ENCODE assay signal across 29 cellular contexts in genomic region chr10:93697207-93697606, GRCh38. TPM values are rescaled to one million over a fixed set of nuclear protein-coding genes. Genes with fewer than 3 reads are reported as not detected.
DNase-seq lines count a peak whose midpoint lies in the region; ATAC-seq and TF ChIP-seq lines count a peak whose summit lies in the region.
"Had no signal": no experiment of that assay in that cellular context is flagged by ENCODE, and none has a peak within 500 bp of the region (broad histone marks: within the 10 kb centered on the region; RNA-seq: fewer than 3 reads in every experiment).

No MANE protein-coding gene starts in this region.

- POLR2A ChIA-PET in WTC11 (lab: Charles Lee) = no interaction called here

- H3K4me1 Mint-ChIP-seq in WTC11 = peaks cover 12% of the 10 kb centered on the region
- H3K4me1 Mint-ChIP-seq in neural progenitor cell = peaks cover 22% of the 10 kb centered on the region
- peaks cover 23% of the 10 kb centered on the region for H3K4me1 Mint-ChIP-seq in activated T-cell treated with anti-CD3 and anti-CD28 coated beads, Interleukin-2, amount 50 U/mL, for 24 hours (ENCODE audit: low read depth)
- H3K4me1 Mint-ChIP-seq: CD14-positive monocyte had no signal

- no peaks in the 10 kb centered on the region for H3K9me3 Mint-ChIP-seq in WTC11
- no peaks in the 10 kb centered on the region for H3K9me3 Mint-ChIP-seq in neural progenitor cell
- H3K9me3 Mint-ChIP-seq in activated T-cell treated with anti-CD3 and anti-CD28 coated beads, Interleukin-2, amount 50 U/mL, for 24 hours = no peaks in the 10 kb centered on the region
- H3K9me3 Mint-ChIP-seq: activated CD8-positive, alpha-beta T cell treated with anti-CD3 and anti-CD28 coated beads for 36 hours; activated naive CD4-positive, alpha-beta T cell treated with anti-CD3 and anti-CD28 coated beads, Interleukin-2, amount 50 U/mL, for 72 hours; CD14-positive monocyte; effector memory CD8-positive, alpha-beta T cell; stimulated activated naive B cell treated with anti-CD40 and anti-IgM and Interleukin-4, amounts not matched to agents 10 μg/mL and 1 μg/mL and 100 μg/mL, for 72 hours had no signal

- H3K27me3 ChIP-seq in GM06990 (replicated peaks; ENCODE audit: control insufficient read depth, insufficient read depth, low read length) = no peaks in the 10 kb centered on the region
- H3K27me3 ChIP-seq in KMS-11 (ENCODE audit: insufficient read depth, low read depth) = no peaks in the 10 kb centered on the region
- no peaks in the 10 kb centered on the region for H3K27me3 ChIP-seq in neural progenitor cell
- H3K27me3 ChIP-seq: cardiac muscle cell, upper lobe of left lung had no signal

- H3K27me3 Mint-ChIP-seq in WTC11 (ENCODE audit: low read depth) (no peaks in the 10 kb centered on the region), neural progenitor cell (ENCODE audit: insufficient read depth, low read depth) (peaks cover 3% of the 10 kb centered on the region)
- H3K27me3 Mint-ChIP-seq in activated T-cell treated with anti-CD3 and anti-CD28 coated beads, Interleukin-2, amount 50 U/mL, for 24 hours = no peaks in the 10 kb centered on the region
- H3K27me3 Mint-ChIP-seq: activated CD8-positive, alpha-beta T cell treated with anti-CD3 and anti-CD28 coated beads for 36 hours; effector memory CD8-positive, alpha-beta T cell; stimulated activated naive B cell treated with anti-CD40 and anti-IgM and Interleukin-4, amounts not matched to agents 10 μg/mL and 1 μg/mL and 100 μg/mL, for 72 hours had no signal

- H4K20me1 ChIP-seq in KMS-11 (ENCODE audit: insufficient read depth) (no peaks in the 10 kb centered on the region), neural progenitor cell (ENCODE audit: low read depth) (no peaks in the 10 kb centered on the region)

- no peak for DNase-seq in GM06990 (ENCODE audit: extremely low read depth, insufficient read length)
- DNase-seq in WTC11 (ENCODE audit: low spot score) = no peak
- no peak for DNase-seq in neural progenitor cell (ENCODE audit: low spot score)
- no peak for DNase-seq in activated T-cell treated with anti-CD3 and anti-CD28 coated beads, Interleukin-2, amount 50 U/mL, for 24 hours
- no peak for DNase-seq in activated CD8-positive, alpha-beta memory T cell treated with anti-CD3 and anti-CD28 coated beads, Interleukin-2, amount 50 U/mL, for 48 hours
- DNase-seq: activated CD4-positive, alpha-beta T cell treated with anti-CD3 and anti-CD28 coated beads for 1 hour; activated CD8-positive, alpha-beta T cell treated with anti-CD3 and anti-CD28 coated beads for 36 hours; Caco-2; cortex of kidney; DMS53; effector memory CD8-positive, alpha-beta T cell; GF-D8; HCEC 1CT; Karpas-422; MV-4-11; NCI-H1436; NCI-H2107; NCI-H345; NCI-H748 treated with DMSO at 0.1 percent for 48 hours; retina; RPMI8226; stimulated activated naive B cell treated with anti-CD40 and anti-IgM and Interleukin-4, amounts not matched to agents 10 μg/mL and 1 μg/mL and 100 μg/mL, for 72 hours; upper lobe of left lung had no signal

- H3K4me2 ChIP-seq in KMS-11 = no peak overlapping the region
- no peak overlapping the region for H3K4me2 ChIP-seq in neural progenitor cell

- H3K9me3 ChIP-seq in neural progenitor cell (ENCODE audit: low read depth) = no peaks in the 10 kb centered on the region
- H3K9me3 ChIP-seq: Caco-2, upper lobe of left lung had no signal

- H3K9ac ChIP-seq in KMS-11 (no peak overlapping the region), neural progenitor cell (no peak overlapping the region)
- H3K9ac ChIP-seq: parathyroid adenoma had no signal

- H2AFZ ChIP-seq in KMS-11 (ENCODE audit: low read depth) = no peak overlapping the region
- no peak overlapping the region for H2AFZ ChIP-seq in neural progenitor cell (replicated peaks)
- H2AFZ ChIP-seq: parathyroid adenoma had no signal

- CTCF ChIA-PET in WTC11 (lab: Charles Lee) = interaction anchor here (0.6 to 2.0 kb wide), 6 partner anchors 48 to 498 kb away, joined by 3 to 6 read pairs (median 4); no protein-coding TSS in a partner anchor

- H3K36me3 Mint-ChIP-seq in WTC11 (peaks cover 32% of the 10 kb centered on the region), neural progenitor cell (peaks cover 11% of the 10 kb centered on the region)
- H3K36me3 Mint-ChIP-seq in activated T-cell treated with anti-CD3 and anti-CD28 coated beads, Interleukin-2, amount 50 U/mL, for 24 hours (ENCODE audit: low read depth) = peaks cover 71% of the 10 kb centered on the region

- 0 out of 2 replicates have a peak, but pooled peaks have one; percentile 22 for ATAC-seq in WTC11
- ATAC-seq in HG03095 (IDR thresholded peaks at IDR 0.05; ENCODE audit: unreplicated experiment) = no peak
- ATAC-seq: activated CD8-positive, alpha-beta T cell treated with anti-CD3 and anti-CD28 coated beads for 36 hours; activated naive CD4-positive, alpha-beta T cell treated with anti-CD3 and anti-CD28 coated beads, Interleukin-2, amount 50 U/mL, for 72 hours; effector memory CD8-positive, alpha-beta T cell; stimulated activated naive B cell treated with anti-CD40 and anti-IgM and Interleukin-4, amounts not matched to agents 10 μg/mL and 1 μg/mL and 100 μg/mL, for 72 hours had no signal

- peaks cover 18% of the 10 kb centered on the region for H3F3A ChIP-seq in neural progenitor cell (ENCODE audit: low read depth)

- no peak overlapping the region for H3K27ac ChIP-seq in KMS-11
- no peak overlapping the region for H3K27ac ChIP-seq in neural progenitor cell
- H3K27ac ChIP-seq: cardiac muscle cell, parathyroid adenoma, upper lobe of left lung had no signal

- peaks cover 6% of the 10 kb centered on the region for H3K4me1 ChIP-seq in KMS-11 (ENCODE audit: low read depth, poor library complexity, severe bottlenecking)
- H3K4me1 ChIP-seq in neural progenitor cell = peaks cover 7% of the 10 kb centered on the region

- no peak overlapping the region for H3K4me3 ChIP-seq in GM06990 (replicated peaks; ENCODE audit: low read depth, low read length)
- H3K4me3 ChIP-seq in KMS-11 (IDR thresholded peaks at IDR 0.05; ENCODE audit: insufficient read depth, low read depth, low read length) = no peak overlapping the region
- no peak overlapping the region for H3K4me3 ChIP-seq in neural progenitor cell
- H3K4me3 ChIP-seq: cardiac muscle cell, upper lobe of left lung had no signal

- TF ChIP-seq CTCF in GM06990 (IDR thresholded peaks at IDR 0.05; ENCODE audit: insufficient read depth, low read length, poor library complexity, severe bottlenecking) (peak; percentile 5), KMS-11 (conservative IDR thresholded peaks at IDR 0.05; ENCODE audit: low read depth, low read length) (peak; percentile 34; the same call in 1 of the 2 replicates), WTC11 (IDR thresholded peaks at IDR 0.05) (no peak), neural progenitor cell (IDR thresholded peaks at IDR 0.05) (peak; percentile 17)

- H3K79me2 ChIP-seq in KMS-11 (ENCODE audit: insufficient read depth, low read depth) (no peaks in the 10 kb centered on the region), neural progenitor cell (ENCODE audit: low read depth) (peaks cover 11% of the 10 kb centered on the region)
- H3K79me2 ChIP-seq: parathyroid adenoma had no signal

- H3K27ac Mint-ChIP-seq in WTC11 (no peak overlapping the region), neural progenitor cell (no peak overlapping the region)
- no peak overlapping the region for H3K27ac Mint-ChIP-seq in activated T-cell treated with anti-CD3 and anti-CD28 coated beads, Interleukin-2, amount 50 U/mL, for 24 hours
- H3K27ac Mint-ChIP-seq: activated CD8-positive, alpha-beta T cell treated with anti-CD3 and anti-CD28 coated beads for 36 hours; CD14-positive monocyte; stimulated activated naive B cell treated with anti-CD40 and anti-IgM and Interleukin-4, amounts not matched to agents 10 μg/mL and 1 μg/mL and 100 μg/mL, for 72 hours had no signal

- H3K36me3 ChIP-seq in GM06990 (ENCODE audit: control insufficient read depth, insufficient read depth, low read length) (peaks cover 4% of the 10 kb centered on the region; the same call in 1 of the 2 replicates), KMS-11 (ENCODE audit: insufficient read depth) (no peaks in the 10 kb centered on the region), neural progenitor cell (peaks cover 16% of the 10 kb centered on the region)

- no peak overlapping the region for H3K4me3 Mint-ChIP-seq in WTC11
- no peak overlapping the region for H3K4me3 Mint-ChIP-seq in neural progenitor cell
- H3K4me3 Mint-ChIP-seq in activated T-cell treated with anti-CD3 and anti-CD28 coated beads, Interleukin-2, amount 50 U/mL, for 24 hours = no peak overlapping the region
- H3K4me3 Mint-ChIP-seq: activated CD8-positive, alpha-beta T cell treated with anti-CD3 and anti-CD28 coated beads for 36 hours; CD14-positive monocyte; effector memory CD8-positive, alpha-beta T cell; stimulated activated naive B cell treated with anti-CD40 and anti-IgM and Interleukin-4, amounts not matched to agents 10 μg/mL and 1 μg/mL and 100 μg/mL, for 72 hours had no signal

TF ChIP-seq in WTC11, 78 proteins besides CTCF, POLR2A, EP300 and RAD21 (continues in another document):
- TF ChIP-seq ZSCAN18 (CRISPR knock-in tag; IDR thresholded peaks at IDR 0.05) (no peak), MYBL2 (CRISPR knock-in tag; IDR thresholded peaks at IDR 0.05) (no peak), ZNF423 (CRISPR knock-in tag; IDR thresholded peaks at IDR 0.05) (no peak), SMAD3 (CRISPR knock-in tag; IDR thresholded peaks at IDR 0.05; ENCODE audit: borderline replicate concordance) (no peak), ZNF121 (CRISPR knock-in tag; IDR thresholded peaks at IDR 0.05) (no peak), USF1 (CRISPR knock-in tag; IDR thresholded peaks at IDR 0.05) (no peak)

RNA-seq across cellular contexts. Expression of gene FRA10AC1, which starts 5.2 kb away (rescaled TPM):
- total RNA-seq in WTC11 (2021) (12.9 to 15.8 TPM (median 14.1 TPM) in 3 replicates), neural progenitor cell (ENCODE audit: low replicate concordance) (15.8 and 31.4 TPM in 2 replicates)
